Comparison of ENCODE assay signal across 12 cellular contexts in genomic region chr3:112489674-112490479, GRCh38.
DNase-seq lines count a peak whose midpoint lies in the region; ATAC-seq and FAIRE-seq lines count a peak whose summit lies in the region.
"Had no signal": no experiment of that assay in that cellular context is flagged by ENCODE, and none has a peak within 500 bp of the region (broad histone marks: within the 10 kb centered on the region; RNA-seq: fewer than 3 reads in every experiment).

No MANE protein-coding gene starts in this region.

- DNase-seq in GM18507 (ENCODE audit: extremely low spot score, insufficient read length, low read depth) (no peak), AG08396 (ENCODE audit: low spot score) (no peak), NCI-H2107 (lab: John Stamatoyannopoulos, UW) (no peak), cerebellar nuclear complex (lab: John Stamatoyannopoulos, UW) (no peak)
- DNase-seq in effector memory CD8-positive, alpha-beta T cell: no peak
- DNase-seq: anterior cingulate cortex, DMS53, natural killer cell, NCI-H1930 had no signal

- peaks cover 16% of the 10 kb centered on the region for H3K36me3 Mint-ChIP-seq in effector memory CD8-positive, alpha-beta T cell (ENCODE audit: insufficient read depth)
- H3K36me3 Mint-ChIP-seq: natural killer cell had no signal

- peak overlapping the region in 1 of 2 donors; percentile 23 for H3K4me3 Mint-ChIP-seq in effector memory CD8-positive, alpha-beta T cell
- H3K4me3 Mint-ChIP-seq: natural killer cell had no signal

- peak; percentile 85 for FAIRE-seq in GM18507 (lab: Jason Lieb, UNC)

- H3K9me3 Mint-ChIP-seq in effector memory CD8-positive, alpha-beta T cell: no peaks in the 10 kb centered on the region

- H3K27me3 Mint-ChIP-seq in effector memory CD8-positive, alpha-beta T cell: no peaks in the 10 kb centered on the region

- peak overlapping the region; percentile 38 to 44 for H3K27ac Mint-ChIP-seq in effector memory CD8-positive, alpha-beta T cell
- H3K27ac Mint-ChIP-seq: natural killer cell had no signal

- H3K4me1 Mint-ChIP-seq in effector memory CD8-positive, alpha-beta T cell (ENCODE audit: low read depth in 2 of 2): peaks cover 28 to 39% of the 10 kb centered on the region in 2 donors
- H3K4me1 Mint-ChIP-seq: natural killer cell had no signal

- peak; percentile 47 for ATAC-seq in GM19395 (IDR thresholded peaks at IDR 0.05; ENCODE audit: unreplicated experiment)
- peak; percentile 51 for ATAC-seq in HG03103 (IDR thresholded peaks at IDR 0.05; ENCODE audit: low read depth, unreplicated experiment)
- ATAC-seq in effector memory CD8-positive, alpha-beta T cell (replicated peaks): no peak
- ATAC-seq: natural killer cell, Panc1 had no signal
